ENCODE assay signal across 13 cellular contexts in the genomic region with DNA sequence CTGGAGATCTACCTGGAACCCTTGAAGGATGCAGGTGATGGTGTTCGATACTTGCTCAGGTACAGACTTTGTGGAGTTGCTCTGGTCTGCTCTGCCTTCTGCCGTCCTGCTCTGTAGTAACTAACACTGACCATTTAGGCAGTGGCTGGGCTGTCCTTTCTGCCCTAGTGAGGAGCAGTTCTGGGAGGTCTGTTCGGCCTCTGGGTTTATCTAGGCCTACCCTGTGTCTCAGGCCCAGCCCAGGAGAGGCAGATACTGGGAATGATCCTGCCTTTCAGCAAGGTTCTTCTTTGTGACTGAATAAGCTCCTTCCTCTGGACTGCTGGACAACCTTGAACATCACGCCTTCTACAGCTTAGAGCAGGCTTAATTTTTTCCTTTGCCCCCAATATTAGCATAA. TPM values are rescaled to one million over a fixed set of nuclear protein-coding genes. Genes with fewer than 3 reads are reported as not detected.
DNase-seq lines count a peak whose midpoint lies in the region; ATAC-seq and TF ChIP-seq lines count a peak whose summit lies in the region.
"Had no signal": no experiment of that assay in that cellular context is flagged by ENCODE, and none has a peak within 500 bp of the region (broad histone marks: within the 10 kb centered on the region; RNA-seq: fewer than 3 reads in every experiment).

No MANE protein-coding gene starts in this region.

- ATAC-seq in activated T-cell treated with anti-CD3 and anti-CD28 coated beads, Interleukin-2, amount 50 U/mL, for 72 hours (replicated peaks in 1 of 2), result no peak
- ATAC-seq in GM18873 (IDR thresholded peaks at IDR 0.05; ENCODE audit: low FRiP score, unreplicated experiment), result no peak
- ATAC-seq in heart right ventricle, result no peak
- ATAC-seq: Panc1 had no signal

- H3K36me3 Mint-ChIP-seq in activated T-cell treated with anti-CD3 and anti-CD28 coated beads, Interleukin-2, amount 50 U/mL, for 72 hours (ENCODE audit: insufficient read depth in 2 of 2), result peaks cover 17 to 23% of the 10 kb centered on the region in 2 donors
- H3K36me3 Mint-ChIP-seq in activated CD4-positive, alpha-beta memory T cell treated with anti-CD3 and anti-CD28 coated beads for 36 hours, result peaks cover 25% of the 10 kb centered on the region

- no peaks in the 10 kb centered on the region for H3K27me3 ChIP-seq in skeletal muscle satellite cell (ENCODE audit: control insufficient read depth, insufficient read depth, low read length)
- H3K27me3 ChIP-seq in heart right ventricle, result no peaks in the 10 kb centered on the region
- H3K27me3 ChIP-seq: ascending aorta had no signal

- no peaks in the 10 kb centered on the region for H3K27me3 Mint-ChIP-seq in activated T-cell treated with anti-CD3 and anti-CD28 coated beads, Interleukin-2, amount 50 U/mL, for 72 hours (ENCODE audit: low read depth)
- H3K27me3 Mint-ChIP-seq in activated CD4-positive, alpha-beta memory T cell treated with anti-CD3 and anti-CD28 coated beads for 36 hours, result no peaks in the 10 kb centered on the region

- H3K9ac ChIP-seq in skeletal muscle satellite cell (ENCODE audit: low read depth, low read length), result no peak overlapping the region

- H3K4me3 ChIP-seq in fibroblast of pulmonary artery (replicated peaks; ENCODE audit: low read depth, low read length) (peak overlapping the region; percentile 98), skeletal muscle satellite cell (ENCODE audit: low read length) (no peak overlapping the region), heart right ventricle (peak overlapping the region in 2 of 10 donors; percentile 94 to 95)

- CTCF ChIA-PET in activated CD4-positive, alpha-beta memory T cell treated with anti-CD3 and anti-CD28 coated beads for 36 hours (lab: Charles Lee), result interaction anchor here (0.7 kb wide), 4 partner anchors 29 to 1719 kb away, joined by 3 to 6 read pairs (median 4); no protein-coding TSS in a partner anchor

- H3K9me3 ChIP-seq in skeletal muscle satellite cell (replicated peaks; ENCODE audit: low read length), result no peaks in the 10 kb centered on the region
- H3K9me3 ChIP-seq in heart right ventricle, result no peaks in the 10 kb centered on the region
- H3K9me3 ChIP-seq: ascending aorta had no signal

- peaks cover 14% of the 10 kb centered on the region for H3K36me3 ChIP-seq in skeletal muscle satellite cell (ENCODE audit: insufficient read depth, low read length)
- peaks cover 0 to 51% (median 6%) of the 10 kb centered on the region in 9 donors for H3K36me3 ChIP-seq in heart right ventricle

- H3K27ac ChIP-seq in heart right ventricle, result no peak overlapping the region
- H3K27ac ChIP-seq: ascending aorta had no signal

- peaks cover 0 to 8% of the 10 kb centered on the region in 2 donors for H3K9me3 Mint-ChIP-seq in activated T-cell treated with anti-CD3 and anti-CD28 coated beads, Interleukin-2, amount 50 U/mL, for 72 hours
- no peaks in the 10 kb centered on the region for H3K9me3 Mint-ChIP-seq in activated CD4-positive, alpha-beta memory T cell treated with anti-CD3 and anti-CD28 coated beads for 36 hours

- POLR2A ChIA-PET in activated CD4-positive, alpha-beta memory T cell treated with anti-CD3 and anti-CD28 coated beads for 36 hours (lab: Charles Lee), result interaction anchor here (0.7 kb wide), 1 partner anchor 278 kb away, joined by 3 read pairs; no protein-coding TSS in a partner anchor

- H3K4me1 ChIP-seq in skeletal muscle satellite cell (ENCODE audit: control insufficient read depth, insufficient read depth, low read length), result peaks cover 15% of the 10 kb centered on the region
- peaks cover 3 to 47% (median 28%) of the 10 kb centered on the region in 9 donors for H3K4me1 ChIP-seq in heart right ventricle

- intact Hi-C loops in activated CD4-positive, alpha-beta memory T cell treated with anti-CD3 and anti-CD28 coated beads for 36 hours (cut with micrococcal nuclease), result loop anchor here (10.0 kb wide), 1 partner anchor 164 kb away; a partner anchor contains a TSS
- intact Hi-C loops in heart right ventricle (cut with DNase I), result loop anchor here in 3 of 10 donors (5.0 kb wide), 2 partner anchors 51 to 336 kb away; a partner anchor contains a TSS

- peak overlapping the region; percentile 88 for H3K4me2 ChIP-seq in skeletal muscle satellite cell (ENCODE audit: low read length)

- DNase-seq in activated T-cell treated with anti-CD3 and anti-CD28 coated beads, Interleukin-2, amount 50 U/mL, for 72 hours, result no peak
- no peak for DNase-seq in activated T-cell treated with anti-CD3 and anti-CD28 coated beads, Interleukin-2, amount 50 U/mL, for 1 hour
- no peak for DNase-seq in activated CD4-positive, alpha-beta memory T cell treated with anti-CD3 and anti-CD28 coated beads for 36 hours
- DNase-seq in fibroblast of pulmonary artery (ENCODE audit: low read depth) (no peak), RKO (ENCODE audit: low spot score) (no peak), heart right ventricle (no peak)
- DNase-seq: NCI-H2029; stimulated activated naive CD4-positive, alpha-beta T cell had no signal

- peak overlapping the region; percentile 94 to 99 for H3K4me3 Mint-ChIP-seq in activated T-cell treated with anti-CD3 and anti-CD28 coated beads, Interleukin-2, amount 50 U/mL, for 72 hours
- peak overlapping the region; percentile 95 for H3K4me3 Mint-ChIP-seq in activated CD4-positive, alpha-beta memory T cell treated with anti-CD3 and anti-CD28 coated beads for 36 hours

- H3K4me1 Mint-ChIP-seq in activated T-cell treated with anti-CD3 and anti-CD28 coated beads, Interleukin-2, amount 50 U/mL, for 72 hours (ENCODE audit: low read depth), result peaks cover 52% of the 10 kb centered on the region
- H3K4me1 Mint-ChIP-seq in activated CD4-positive, alpha-beta memory T cell treated with anti-CD3 and anti-CD28 coated beads for 36 hours (ENCODE audit: low read depth), result peaks cover 48% of the 10 kb centered on the region

- 90 to 93% methylated on average over 4 of the region's 4 CpGs for WGBS in heart right ventricle, 2 donors

- TF ChIP-seq CTCF in fibroblast of pulmonary artery (IDR thresholded peaks at IDR 0.05; ENCODE audit: low read length, missing control alignments) (no peak), heart right ventricle (IDR thresholded peaks at IDR 0.05) (no peak)

- no peak overlapping the region for H3K27ac Mint-ChIP-seq in activated T-cell treated with anti-CD3 and anti-CD28 coated beads, Interleukin-2, amount 50 U/mL, for 72 hours
- no peak overlapping the region for H3K27ac Mint-ChIP-seq in activated CD4-positive, alpha-beta memory T cell treated with anti-CD3 and anti-CD28 coated beads for 36 hours

RNA-seq across cellular contexts. Expression of a gene that starts 1.7 kb away (rescaled TPM):
- total RNA-seq in activated T-cell treated with anti-CD3 and anti-CD28 coated beads, Interleukin-2, amount 50 U/mL, for 72 hours, result 10 to 100 TPM; 33.7 to 40.0 TPM
- 10 to 100 TPM; 20.9 to 22.8 TPM for total RNA-seq in activated CD4-positive, alpha-beta memory T cell treated with anti-CD3 and anti-CD28 coated beads for 36 hours
- total RNA-seq in skeletal muscle satellite cell (2012; rRNA removed), result 15.7 and 16.6 TPM in 2 replicates
- total RNA-seq in heart right ventricle, result 10 to 100 TPM in 8 of 10 donors, 1 to 10 TPM in 2; 7.5 to 16.0 (median 11.8) TPM
- 10 to 100 TPM; 10.2 to 17.6 TPM for polyA plus RNA-seq in heart right ventricle

RNA-seq across cellular contexts. Expression of a gene that starts 25.1 kb away (rescaled TPM):
- 1 to 10 TPM; 1.5 to 1.9 TPM for total RNA-seq in activated T-cell treated with anti-CD3 and anti-CD28 coated beads, Interleukin-2, amount 50 U/mL, for 72 hours
- 1 to 10 TPM; 2.9 to 4.0 TPM for total RNA-seq in activated CD4-positive, alpha-beta memory T cell treated with anti-CD3 and anti-CD28 coated beads for 36 hours
- 35.7 and 36.9 TPM in 2 replicates for total RNA-seq in skeletal muscle satellite cell (2012; rRNA removed)
- total RNA-seq in heart right ventricle, result 10 to 100 TPM in 1 of 10 donors, 1 to 10 TPM in 9; 2.8 to 10.2 (median 5.8) TPM
- polyA plus RNA-seq in heart right ventricle, result 10 to 100 TPM in 1 of 2 donors, 1 to 10 TPM in 1; 5.0 to 11.9 TPM

RNA-seq across cellular contexts. Expression of a gene that starts 33.2 kb away (rescaled TPM):
- not detected for total RNA-seq in activated T-cell treated with anti-CD3 and anti-CD28 coated beads, Interleukin-2, amount 50 U/mL, for 72 hours
- total RNA-seq in activated CD4-positive, alpha-beta memory T cell treated with anti-CD3 and anti-CD28 coated beads for 36 hours, result not detected
- total RNA-seq in skeletal muscle satellite cell (2012; rRNA removed), result under 0.01 TPM in 1 of 2 replicates, not detected in the other
- total RNA-seq in heart right ventricle, result 1 to 10 TPM in 4 of 10 donors, under 1 TPM in 4, not detected in 2; 0.19 to 4.3 (median 1.0) TPM
- 1 to 10 TPM in 1 of 2 donors, under 1 TPM in 1; 0.42 to 1.9 TPM for polyA plus RNA-seq in heart right ventricle
- total RNA-seq: ascending aorta, fibroblast of villous mesenchyme had no signal

RNA-seq across cellular contexts. Expression of a gene that starts 51.6 kb away (rescaled TPM):
- 1 to 10 TPM; 1.8 to 5.3 TPM for total RNA-seq in activated T-cell treated with anti-CD3 and anti-CD28 coated beads, Interleukin-2, amount 50 U/mL, for 72 hours
- total RNA-seq in activated CD4-positive, alpha-beta memory T cell treated with anti-CD3 and anti-CD28 coated beads for 36 hours, result 1 to 10 TPM; 1.7 to 2.1 TPM
- total RNA-seq in skeletal muscle satellite cell (2012; rRNA removed), result 19.0 and 19.9 TPM in 2 replicates
- total RNA-seq in heart right ventricle, result 10 to 100 TPM in 3 of 10 donors, 1 to 10 TPM in 7; 6.5 to 12.9 (median 9.1) TPM
- 10 to 100 TPM in 1 of 2 donors, 1 to 10 TPM in 1; 5.3 to 41.0 TPM for polyA plus RNA-seq in heart right ventricle
